In genomic region chr4:69170233-69171134, GRCh38 we compare ENCODE assay signal across 9 cellular contexts. TPM values are rescaled to one million over a fixed set of nuclear protein-coding genes. Genes with fewer than 3 reads are reported as not detected.
DNase-seq lines count a peak whose midpoint lies in the region; ATAC-seq and TF ChIP-seq lines count a peak whose summit lies in the region.
"Not testable (repeated sequence)": the region's sequence is repeated elsewhere in the genome, so short reads cannot be mapped to it uniquely, and the experiment has no call there.
"Had no signal": no experiment of that assay in that cellular context is flagged by ENCODE, and none has a peak within 500 bp of the region (broad histone marks: within the 10 kb centered on the region; RNA-seq: fewer than 3 reads in every experiment).

No MANE protein-coding gene starts in this region.

- H3K4me3 Mint-ChIP-seq in activated naive CD4-positive, alpha-beta T cell treated with anti-CD3 and anti-CD28 coated beads for 36 hours: not testable (repeated sequence)

- H3K27me3 Mint-ChIP-seq in activated naive CD4-positive, alpha-beta T cell treated with anti-CD3 and anti-CD28 coated beads for 36 hours (ENCODE audit: low read depth): not testable (repeated sequence)

- POLR2A ChIA-PET in PC-9 (lab: Charles Lee; ENCODE audit: unreplicated experiment): not testable (repeated sequence)

- H3K4me3 ChIP-seq in LNCaP clone FGC (ENCODE audit: low read depth, low read length); PC-9: not testable (repeated sequence)

- not testable (repeated sequence) for H3K4me1 Mint-ChIP-seq in activated naive CD4-positive, alpha-beta T cell treated with anti-CD3 and anti-CD28 coated beads for 36 hours (ENCODE audit: low read depth)

- not testable (repeated sequence) for H3K27ac ChIP-seq in PC-9

- not testable (repeated sequence) for H2AFZ ChIP-seq in PC-9

- peak; percentile 77 for ATAC-seq in GM18858 (IDR thresholded peaks at IDR 0.05; ENCODE audit: unreplicated experiment)
- ATAC-seq in HG02623 (IDR thresholded peaks at IDR 0.05; ENCODE audit: unreplicated experiment): peak; percentile 85

- not testable (repeated sequence) for H3K36me3 ChIP-seq in PC-9 (ENCODE audit: low read depth)

- not testable (repeated sequence) for BruUV-seq in PC-9 (replicated peaks; lab: Mats Ljungman, UMichigan)

- H3K27me3 ChIP-seq in PC-9 (ENCODE audit: insufficient read depth, low read depth): not testable (repeated sequence)

- H3K79me2 ChIP-seq in PC-9 (ENCODE audit: low read depth): not testable (repeated sequence)

- intact Hi-C loops in PC-9 (cut with micrococcal nuclease; ENCODE audit: unreplicated experiment): loop anchor here (1.0 to 5.0 kb wide), 2 partner anchors 672 to 898 kb away; no protein-coding TSS in a partner anchor
- intact Hi-C loops in activated naive CD4-positive, alpha-beta T cell treated with anti-CD3 and anti-CD28 coated beads for 36 hours (cut with micrococcal nuclease): loop anchor here (1.0 to 5.0 kb wide), 2 partner anchors 672 to 898 kb away; no protein-coding TSS in a partner anchor

- not testable (repeated sequence) for H3K27ac Mint-ChIP-seq in activated naive CD4-positive, alpha-beta T cell treated with anti-CD3 and anti-CD28 coated beads for 36 hours

- TF ChIP-seq CTCF in LNCaP clone FGC (IDR thresholded peaks at IDR 0.05; ENCODE audit: control insufficient read depth, extremely low read depth, insufficient read depth) (peak; percentile 55), PC-9 (conservative IDR thresholded peaks at IDR 0.05) (peak; percentile 69)

- not testable (repeated sequence) for H3K9me2 ChIP-seq in PC-9 (ENCODE audit: insufficient read depth)

- H3K36me3 Mint-ChIP-seq in activated naive CD4-positive, alpha-beta T cell treated with anti-CD3 and anti-CD28 coated beads for 36 hours (ENCODE audit: low read depth): not testable (repeated sequence)

- not testable (repeated sequence) for H3K4me1 ChIP-seq in PC-9 (replicated peaks; ENCODE audit: insufficient read depth)

- not testable (repeated sequence) for H3K9me3 ChIP-seq in PC-9 (ENCODE audit: insufficient read depth, low read depth)

- CTCF ChIA-PET in PC-9 (lab: Charles Lee): not testable (repeated sequence)
- CTCF ChIA-PET in activated naive CD4-positive, alpha-beta T cell treated with anti-CD3 and anti-CD28 coated beads for 36 hours (lab: Charles Lee): interaction anchor here (0.6 to 1.1 kb wide), 2 partner anchors 671 to 677 kb away, joined by 4 to 5 read pairs; no protein-coding TSS in a partner anchor

- not testable (repeated sequence) for H4K20me1 ChIP-seq in PC-9 (ENCODE audit: insufficient read depth)

- DNase-seq in Ammon's horn (ENCODE audit: low spot score) (peak; percentile 24), LNCaP clone FGC (ENCODE audit: low read depth) (peak; percentile 23), PC-9 (peak in 1 of 2 experiments; percentile 29), foreskin melanocyte (peak; percentile 27), non-pigmented ciliary epithelial cell (ENCODE audit: low read depth) (peak; percentile 2)
- peak; percentile 48 for DNase-seq in activated naive CD4-positive, alpha-beta T cell treated with anti-CD3 and anti-CD28 coated beads for 36 hours

- not testable (repeated sequence) for H3F3A ChIP-seq in PC-9 (ENCODE audit: insufficient read depth, low read depth)

- not testable (repeated sequence) for H3K4me2 ChIP-seq in PC-9

- H3K9me3 Mint-ChIP-seq in activated naive CD4-positive, alpha-beta T cell treated with anti-CD3 and anti-CD28 coated beads for 36 hours: not testable (repeated sequence)

RNA-seq across cellular contexts. Expression of gene UGT2B11, which starts 44.1 kb away (rescaled TPM):
- total RNA-seq in PC-9 (2021): not detected in 2 replicates
- total RNA-seq in activated naive CD4-positive, alpha-beta T cell treated with anti-CD3 and anti-CD28 coated beads for 36 hours: not detected
- total RNA-seq: tibial nerve had no signal
